ENCODE assay signal across 3 cellular contexts in genomic region chr1:12224092-12224491, GRCh38. TPM values are rescaled to one million over a fixed set of nuclear protein-coding genes. Genes with fewer than 3 reads are reported as not detected.
DNase-seq lines count a peak whose midpoint lies in the region; ATAC-seq, FAIRE-seq and TF ChIP-seq lines count a peak whose summit lies in the region.
"Not testable (repeated sequence)": the region's sequence is repeated elsewhere in the genome, so short reads cannot be mapped to it uniquely, and the experiment has no call there.
"Had no signal": no experiment of that assay in that cellular context is flagged by ENCODE, and none has a peak within 500 bp of the region (broad histone marks: within the 10 kb centered on the region; RNA-seq: fewer than 3 reads in every experiment).

No MANE protein-coding gene starts in this region.

- H3K4me1 ChIP-seq in K562 (replicated peaks in 1 of 2; ENCODE audit: control insufficient read depth in 2 of 2, insufficient read depth in 2 of 2, low read length in 2 of 2) = peaks cover 12 to 17% of the 10 kb centered on the region in 2 experiments; a peak in 4 of 5 replicates

- FAIRE-seq in K562 (lab: Jason Lieb, UNC) = not testable (repeated sequence)

- H3K9ac ChIP-seq in K562 (ENCODE audit: insufficient read depth in 1 of 2, low read depth in 2 of 2, low read length in 2 of 2) = not testable (repeated sequence)

- not testable (repeated sequence) for H2AFZ ChIP-seq in K562 (ENCODE audit: low read depth, low read length)

- not testable (repeated sequence) for TF ChIP-seq EP300 in K562 (IDR thresholded peaks at IDR 0.05; ENCODE audit: low read length)

- H4K20me1 ChIP-seq in K562 (replicated peaks; ENCODE audit: control insufficient read depth, insufficient read depth, low read length) = not testable (repeated sequence)

- in situ Hi-C loops in K562 (cut with MboI) = not testable (repeated sequence)

- not testable (repeated sequence) for H3K27ac ChIP-seq in K562 (ENCODE audit: extremely low read depth, low read depth, low read length)

- TF ChIP-seq CTCF in K562 (IDR thresholded peaks at IDR 0.05 in 2 of 3, conservative IDR thresholded peaks at IDR 0.05 in 1 of 3; ENCODE audit: insufficient read depth in 2 of 3, low read depth in 1 of 3, low read length in 3 of 3) = not testable (repeated sequence)

- intact Hi-C loops in K562 (cut with micrococcal nuclease) = not testable (repeated sequence)

- not testable (repeated sequence) for TF ChIP-seq POLR2A in K562 (conservative IDR thresholded peaks at IDR 0.05)

- CTCF ChIA-PET in K562 (lab: Yijun Ruan, JAX; ENCODE audit: low intra/inter-chr PET ratio) = not testable (repeated sequence)

- H3K79me2 ChIP-seq in K562 (ENCODE audit: control insufficient read depth, insufficient read depth, low read length) = not testable (repeated sequence)

- POLR2A ChIA-PET in K562 (lab: Yijun Ruan, JAX) = not testable (repeated sequence)

- not testable (repeated sequence) for H3K9me1 ChIP-seq in K562 (ENCODE audit: control insufficient read depth, insufficient read depth, low read length)

- DNase-seq in K562 (ENCODE audit: extremely low read depth in 1 of 4, low spot score in 3 of 4) = not testable (repeated sequence)

- H3K36me3 ChIP-seq in K562 (ENCODE audit: control insufficient read depth, insufficient read depth, low read length) = not testable (repeated sequence)

- not testable (repeated sequence) for H3K27me3 ChIP-seq in K562 (ENCODE audit: control insufficient read depth in 2 of 2, insufficient read depth in 2 of 2, low read length in 2 of 2)

- not testable (repeated sequence) for ATAC-seq in K562

- WGBS in K562 (ENCODE audit: insufficient coverage, low coverage, missing lambda C conversion rate) = 65% methylated on average over 6 of the region's 6 CpGs

- peaks cover 11% of the 10 kb centered on the region for H3K9me3 ChIP-seq in K562 (replicated peaks; ENCODE audit: control insufficient read depth, insufficient read depth, low read depth, low read length)

- not testable (repeated sequence) for TF ChIP-seq RAD21 in K562 (CRISPR knock-in tag; conservative IDR thresholded peaks at IDR 0.05 in 1 of 2, IDR thresholded peaks at IDR 0.05 in 1 of 2)

- H3K4me2 ChIP-seq in K562 (ENCODE audit: insufficient read depth, low read length) = not testable (repeated sequence)

- not testable (repeated sequence) for BruUV-seq in K562 (replicated peaks; lab: Mats Ljungman, UMichigan)

- H3K4me3 ChIP-seq in K562 = not testable (repeated sequence)

TF ChIP-seq in K562, 482 proteins besides CTCF, POLR2A, EP300 and RAD21:
- TF ChIP-seq TRIM24 (IDR thresholded peaks at IDR 0.05) (peak; percentile 40 to 62; a peak in 2 of 4 replicates), ZNF431 (CRISPR knock-in tag; IDR thresholded peaks at IDR 0.05) (peak; percentile 95), C11orf30 (IDR thresholded peaks at IDR 0.05; ENCODE audit: low read depth) (0 out of 2 replicates have a peak, but pooled peaks have one; percentile 14), TRIM28 (IDR thresholded peaks at IDR 0.05) (0 out of 2 replicates have a peak, but pooled peaks have one; percentile 21)

RNA-seq across cellular contexts. Expression of gene VPS13D, which starts 5.7 kb away (rescaled TPM):
- total RNA-seq in K562 (2011; cell fraction: chromatin; rRNA removed; ENCODE audit: low replicate concordance) = 242 and 510 TPM in 2 replicates
- 134 and 184 TPM in 2 replicates for total RNA-seq in K562 (2011; cell fraction: nucleolus; rRNA removed)
- 201 and 203 TPM in 2 replicates for total RNA-seq in K562 (2011; cell fraction: nucleoplasm; rRNA removed)
- 31.7 and 34.0 TPM in 2 replicates for total RNA-seq in K562 (2014; rRNA removed)
- total RNA-seq in K562 (2014; rRNA removed; fragmentation: Illumina TruSeq; extraction: Trizol) = 46.5 and 48.1 TPM in 2 replicates
- 36.6 and 38.5 TPM in 2 replicates for total RNA-seq in K562 (2015; rRNA removed; fragmentation: Illumina TruSeq; extraction: Trizol)
- 47.2 and 50.0 TPM in 2 replicates for total RNA-seq in K562 (2021)
- polyA plus RNA-seq in K562 (2011; rRNA removed) = 50.3 and 51.5 TPM in 2 replicates
- polyA plus RNA-seq in K562 (2011; cell fraction: cytosol; rRNA removed) = 24.7 and 32.9 TPM in 2 replicates
- 80.4 and 87.5 TPM in 2 replicates for polyA plus RNA-seq in K562 (2011; cell fraction: nucleus; rRNA removed)
- polyA plus RNA-seq in K562 (2012) = 21.3 and 30.8 TPM in 2 replicates
- 41.3 and 46.6 TPM in 2 replicates for polyA plus RNA-seq in K562 (2014; fragmentation: Illumina TruSeq; extraction: Trizol)
- polyA plus RNA-seq in K562 (2014; fragmentation: Nextera tagmentation; extraction: Ambion mirVana) = 10 to 100 TPM in 1 of 2 experiments, 1 to 10 TPM in 1; 6.1 to 13.9 TPM
- 37.2 and 41.3 TPM in 2 replicates for polyA plus RNA-seq in K562 (2014; rRNA removed)
- polyA minus RNA-seq in K562 (2011; rRNA and poly(A)+ RNA removed) = 105 and 124 TPM in 2 replicates
- 40.4 and 42.1 TPM in 2 replicates for polyA minus RNA-seq in K562 (2011; cell fraction: cytosol; rRNA and poly(A)+ RNA removed)
- 107 and 189 TPM in 2 replicates for polyA minus RNA-seq in K562 (2011; cell fraction: nucleus; rRNA and poly(A)+ RNA removed)

RNA-seq across cellular contexts. Expression of gene TNFRSF1B, which starts 57.3 kb away (rescaled TPM):
- total RNA-seq in K562 (2011; cell fraction: chromatin; rRNA removed; ENCODE audit: low replicate concordance) = 26.1 and 74.5 TPM in 2 replicates
- total RNA-seq in K562 (2011; cell fraction: nucleolus; rRNA removed) = 83.4 and 97.6 TPM in 2 replicates
- total RNA-seq in K562 (2011; cell fraction: nucleoplasm; rRNA removed) = 68.4 and 69.2 TPM in 2 replicates
- total RNA-seq in K562 (2014; rRNA removed) = 40.8 and 54.1 TPM in 2 replicates
- total RNA-seq in K562 (2014; rRNA removed; fragmentation: Illumina TruSeq; extraction: Trizol) = 17.5 and 22.7 TPM in 2 replicates
- 21.7 and 23.1 TPM in 2 replicates for total RNA-seq in K562 (2015; rRNA removed; fragmentation: Illumina TruSeq; extraction: Trizol)
- total RNA-seq in K562 (2021) = 91.3 and 91.6 TPM in 2 replicates
- 36.0 and 48.1 TPM in 2 replicates for polyA plus RNA-seq in K562 (2011; rRNA removed)
- 54.9 and 115 TPM in 2 replicates for polyA plus RNA-seq in K562 (2011; cell fraction: cytosol; rRNA removed)
- polyA plus RNA-seq in K562 (2011; cell fraction: nucleus; rRNA removed) = 12.4 and 19.5 TPM in 2 replicates
- 37.7 and 41.4 TPM in 2 replicates for polyA plus RNA-seq in K562 (2012)
- 40.9 and 48.0 TPM in 2 replicates for polyA plus RNA-seq in K562 (2014; fragmentation: Illumina TruSeq; extraction: Trizol)
- 1 to 10 TPM; 8.8 to 9.0 TPM for polyA plus RNA-seq in K562 (2014; fragmentation: Nextera tagmentation; extraction: Ambion mirVana)
- 43.7 and 47.2 TPM in 2 replicates for polyA plus RNA-seq in K562 (2014; rRNA removed)
- polyA minus RNA-seq in K562 (2011; rRNA and poly(A)+ RNA removed) = 19.0 and 26.6 TPM in 2 replicates
- 46.3 and 70.4 TPM in 2 replicates for polyA minus RNA-seq in K562 (2011; cell fraction: cytosol; rRNA and poly(A)+ RNA removed)
- 13.3 and 24.2 TPM in 2 replicates for polyA minus RNA-seq in K562 (2011; cell fraction: nucleus; rRNA and poly(A)+ RNA removed)
- total RNA-seq: A172, A673 had no signal
